1 cellular context compared by ENCODE assay signal in genomic region chr14:73753043-73753886, GRCh38.
TF ChIP-seq lines count a peak whose summit lies in the region.

No MANE protein-coding gene starts in this region.

TF ChIP-seq in HepG2, 621 proteins besides CTCF, POLR2A, EP300 and RAD21 (continued from another document and continues in another):
- 0 out of 2 replicates have a peak, but pooled peaks have one; percentile 10 for TF ChIP-seq HMG20A (CRISPR knock-in tag; IDR thresholded peaks at IDR 0.05; ENCODE audit: borderline replicate concordance)
- no peak for TF ChIP-seq FOXP1 (IDR thresholded peaks at IDR 0.05)
- peak; percentile 26; the same call in 1 of the 2 replicates for TF ChIP-seq FOXP1 (CRISPR knock-in tag; IDR thresholded peaks at IDR 0.05)
- peak; percentile 57 for TF ChIP-seq ZBTB7B (CRISPR knock-in tag; IDR thresholded peaks at IDR 0.05)
- TF ChIP-seq HNF4A (CRISPR knock-in tag; IDR thresholded peaks at IDR 0.05) = peak; percentile 94
- no peak for TF ChIP-seq TGIF2 (CRISPR knock-in tag; IDR thresholded peaks at IDR 0.05)
- TF ChIP-seq SOX13 (IDR thresholded peaks at IDR 0.05) = no peak
- peak in 1 of 2 experiments; percentile 49; a peak in 1 of 4 replicates for TF ChIP-seq SOX13 (CRISPR knock-in tag; conservative IDR thresholded peaks at IDR 0.05 in 1 of 2, IDR thresholded peaks at IDR 0.05 in 1 of 2)
- TF ChIP-seq ZNF547 (CRISPR knock-in tag; IDR thresholded peaks at IDR 0.05) = peak; percentile 38; the same call in 1 of the 2 replicates
- no peak for TF ChIP-seq SIX1 (CRISPR knock-in tag; IDR thresholded peaks at IDR 0.05; ENCODE audit: borderline replicate concordance)
- TF ChIP-seq ZNF574 (CRISPR knock-in tag; IDR thresholded peaks at IDR 0.05) = peak; percentile 58
- 0 out of 2 replicates have a peak, but pooled peaks have one; percentile 24 for TF ChIP-seq MIER2 (CRISPR knock-in tag; IDR thresholded peaks at IDR 0.05)
- peak; percentile 69; the same call in 1 of the 2 replicates for TF ChIP-seq ZNF501 (CRISPR knock-in tag; IDR thresholded peaks at IDR 0.05)
- peak; percentile 27; the same call in 1 of the 2 replicates for TF ChIP-seq POLR2AphosphoS2 (IDR thresholded peaks at IDR 0.05; ENCODE audit: low read depth, low read length)
- TF ChIP-seq SMAD3 (CRISPR knock-in tag; IDR thresholded peaks at IDR 0.05) = no peak
- peak; percentile 43; the same call in 1 of the 2 replicates for TF ChIP-seq TFDP1 (CRISPR knock-in tag; IDR thresholded peaks at IDR 0.05; ENCODE audit: borderline replicate concordance)
- 0 out of 2 replicates have a peak, but pooled peaks have one; percentile 2 for TF ChIP-seq SMC3 (IDR thresholded peaks at IDR 0.05; ENCODE audit: low read length)
- 0 out of 2 replicates have a peak, but pooled peaks have one; percentile 15 for TF ChIP-seq ZNF274 (CRISPR knock-in tag; IDR thresholded peaks at IDR 0.05)
- TF ChIP-seq SP2 (CRISPR knock-in tag; IDR thresholded peaks at IDR 0.05) = no peak
- TF ChIP-seq ZNF441 (CRISPR knock-in tag; IDR thresholded peaks at IDR 0.05; ENCODE audit: borderline replicate concordance) = peak; percentile 62; the same call in 1 of the 2 replicates
- TF ChIP-seq SOX6 (IDR thresholded peaks at IDR 0.05) = no peak
- TF ChIP-seq SOX6 (CRISPR knock-in tag; IDR thresholded peaks at IDR 0.05) = peak; percentile 27; the same call in 1 of the 2 replicates
- peak; percentile 49; the same call in 1 of the 2 replicates for TF ChIP-seq CREM (IDR thresholded peaks at IDR 0.05)
- no peak for TF ChIP-seq CREM (CRISPR knock-in tag; IDR thresholded peaks at IDR 0.05)
- peak; percentile 42 for TF ChIP-seq ASH2L (IDR thresholded peaks at IDR 0.05; ENCODE audit: insufficient read length, low read depth, low read length)
- no peak for TF ChIP-seq MXD1 (CRISPR knock-in tag; IDR thresholded peaks at IDR 0.05)
- TF ChIP-seq ZBTB40 (IDR thresholded peaks at IDR 0.05) = no peak
- peak; percentile 27; the same call in 1 of the 2 replicates for TF ChIP-seq ZBTB40 (CRISPR knock-in tag; IDR thresholded peaks at IDR 0.05)
- 0 out of 2 replicates have a peak, but pooled peaks have one; percentile 42 for TF ChIP-seq ATF3 (CRISPR knock-in tag; IDR thresholded peaks at IDR 0.05)
- peak; percentile 85 for TF ChIP-seq SP5 (CRISPR knock-in tag; IDR thresholded peaks at IDR 0.05; ENCODE audit: borderline replicate concordance, low read depth)
- peak; percentile 95 for TF ChIP-seq ZNF331 (CRISPR knock-in tag; IDR thresholded peaks at IDR 0.05)
- TF ChIP-seq ZFP36L1 (CRISPR knock-in tag; IDR thresholded peaks at IDR 0.05) = 0 out of 2 replicates have a peak, but pooled peaks have one; percentile 31
- no peak; the same call in 1 of the 2 replicates for TF ChIP-seq FOXO1 (CRISPR knock-in tag; IDR thresholded peaks at IDR 0.05)
- no peak for TF ChIP-seq ZFP1 (CRISPR knock-in tag; IDR thresholded peaks at IDR 0.05)
- peak; percentile 49; the same call in 1 of the 2 replicates for TF ChIP-seq MLX (CRISPR knock-in tag; IDR thresholded peaks at IDR 0.05)
- 0 out of 2 replicates have a peak, but pooled peaks have one; percentile 47 for TF ChIP-seq ZNF431 (CRISPR knock-in tag; IDR thresholded peaks at IDR 0.05; ENCODE audit: borderline replicate concordance, low read depth)
- TF ChIP-seq ZNF629 (CRISPR knock-in tag; conservative IDR thresholded peaks at IDR 0.05) = peak; percentile 66
- no peak for TF ChIP-seq CBX5 (CRISPR knock-in tag; IDR thresholded peaks at IDR 0.05; ENCODE audit: borderline replicate concordance)
- 0 out of 2 replicates have a peak, but pooled peaks have one; percentile 30 for TF ChIP-seq ZMAT3 (CRISPR knock-in tag; conservative IDR thresholded peaks at IDR 0.05)
- peak; percentile 92 for TF ChIP-seq ZNF687 (CRISPR knock-in tag; IDR thresholded peaks at IDR 0.05)
- no peak for TF ChIP-seq TCF12 (IDR thresholded peaks at IDR 0.05)
- no peak for TF ChIP-seq TCF12 (CRISPR knock-in tag; IDR thresholded peaks at IDR 0.05)
- TF ChIP-seq NR2F6 (IDR thresholded peaks at IDR 0.05) = peak; percentile 46; the same call in 1 of the 2 replicates
- TF ChIP-seq NR2F6 (CRISPR knock-in tag; IDR thresholded peaks at IDR 0.05) = peak; percentile 75; the same call in 1 of the 2 replicates
- TF ChIP-seq PHF8 (CRISPR knock-in tag; IDR thresholded peaks at IDR 0.05) = peak; percentile 46
- 0 out of 2 replicates have a peak, but pooled peaks have one; percentile 28 for TF ChIP-seq ZNF749 (CRISPR knock-in tag; IDR thresholded peaks at IDR 0.05; ENCODE audit: borderline replicate concordance)
- peak; percentile 67; the same call in 1 of the 2 replicates for TF ChIP-seq MYC (CRISPR knock-in tag; IDR thresholded peaks at IDR 0.05; ENCODE audit: borderline replicate concordance)
